In genomic region chr3:184145120-184145524, GRCh38 we compare ENCODE assay signal across 1 cellular context.
TF ChIP-seq lines count a peak whose summit lies in the region.

No MANE protein-coding gene starts in this region.

TF ChIP-seq in GM12878, 131 proteins besides CTCF, POLR2A, EP300 and RAD21:
- TF ChIP-seq TCF7 (IDR thresholded peaks at IDR 0.05; ENCODE audit: borderline replicate concordance): no peak
- TF ChIP-seq ZNF384 (IDR thresholded peaks at IDR 0.05; ENCODE audit: borderline replicate concordance, low read depth, low read length): no peak
- no peak for TF ChIP-seq RAD51 (IDR thresholded peaks at IDR 0.05)
- no peak for TF ChIP-seq REST (IDR thresholded peaks at IDR 0.05; ENCODE audit: low read depth, low read length)
- no peak for TF ChIP-seq SPI1 (IDR thresholded peaks at IDR 0.05; ENCODE audit: borderline replicate concordance, insufficient read depth, low read depth, low read length)
- TF ChIP-seq IRF4 (IDR thresholded peaks at IDR 0.05; ENCODE audit: low read depth, low read length): no peak
- TF ChIP-seq KAT2A (conservative IDR thresholded peaks at IDR 0.05; ENCODE audit: control insufficient read depth, low read depth, low read length): no peak
- TF ChIP-seq TAF1 (IDR thresholded peaks at IDR 0.05; ENCODE audit: borderline replicate concordance, low read depth, low read length): no peak
- no peak for TF ChIP-seq HDAC6 (IDR thresholded peaks at IDR 0.05; ENCODE audit: unreplicated experiment)
- TF ChIP-seq MTA2 (IDR thresholded peaks at IDR 0.05; ENCODE audit: low read depth): no peak
- no peak for TF ChIP-seq MAX (IDR thresholded peaks at IDR 0.05; ENCODE audit: low read depth, low read length)
- TF ChIP-seq MYB (IDR thresholded peaks at IDR 0.05; ENCODE audit: borderline replicate concordance, low read depth, low read length): no peak
- no peak for TF ChIP-seq BCL11A (IDR thresholded peaks at IDR 0.05; ENCODE audit: low read depth, low read length)
- TF ChIP-seq SUPT20H (IDR thresholded peaks at IDR 0.05; ENCODE audit: borderline replicate concordance, control insufficient read depth, low read depth, low read length): no peak
- no peak for TF ChIP-seq GABPA (IDR thresholded peaks at IDR 0.05; ENCODE audit: low read depth)
- no peak for TF ChIP-seq ZNF274 (IDR thresholded peaks at IDR 0.05; ENCODE audit: insufficient read depth, insufficient read length)
- no peak for TF ChIP-seq NKRF (conservative IDR thresholded peaks at IDR 0.05)
- TF ChIP-seq LARP7 (IDR thresholded peaks at IDR 0.05): no peak
